8 cellular contexts compared by ENCODE assay signal in genomic region chr3:71512000-71512399, GRCh38.
DNase-seq lines count a peak whose midpoint lies in the region; ATAC-seq and TF ChIP-seq lines count a peak whose summit lies in the region.

No MANE protein-coding gene starts in this region.

- POLR2A ChIA-PET in naive thymus-derived CD8-positive, alpha-beta T cell (lab: Charles Lee): interaction anchor here (0.6 to 5.1 kb wide), 10 partner anchors 10 to 519 kb away, joined by 3 to 40 read pairs (median 3); partner anchors contain the start of gene FOXP1

- no peaks in the 10 kb centered on the region for H3K36me3 Mint-ChIP-seq in activated T-helper 17 cell treated with anti-CD3 and anti-CD28 coated beads, Interleukin-2, amount 50 U/mL, for 72 hours (ENCODE audit: low read depth)
- no peaks in the 10 kb centered on the region for H3K36me3 Mint-ChIP-seq in naive thymus-derived CD8-positive, alpha-beta T cell

- peaks cover 0 to 6% of the 10 kb centered on the region in 2 donors for H3K4me1 ChIP-seq in uterus

- H3K27me3 ChIP-seq in uterus: no peaks in the 10 kb centered on the region

- intact Hi-C loops in uterus (cut with DNase I; ENCODE audit: low total_unique reads): no loop called here

- TF ChIP-seq CTCF in uterus (IDR thresholded peaks at IDR 0.05): no peak

- H3K9me3 ChIP-seq in uterus: no peaks in the 10 kb centered on the region

- H3K27me3 Mint-ChIP-seq in activated T-helper 17 cell treated with anti-CD3 and anti-CD28 coated beads, Interleukin-2, amount 50 U/mL, for 72 hours: no peaks in the 10 kb centered on the region
- H3K27me3 Mint-ChIP-seq in naive thymus-derived CD8-positive, alpha-beta T cell: no peaks in the 10 kb centered on the region

- DNase-seq in naive thymus-derived CD8-positive, alpha-beta T cell: peak in 9 of 10 donors; percentile 30 to 76 (median 58)
- DNase-seq in superior temporal gyrus (ENCODE audit: extremely low spot score): no peak
- no peak for DNase-seq in uterus
- no peak for DNase-seq in NCI-H2107 (lab: John Stamatoyannopoulos, UW)

- no peak overlapping the region for H3K27ac ChIP-seq in uterus

- no peak overlapping the region for H3K4me3 ChIP-seq in uterus

- peak overlapping the region; percentile 25 for H3K4me3 Mint-ChIP-seq in activated T-helper 17 cell treated with anti-CD3 and anti-CD28 coated beads, Interleukin-2, amount 50 U/mL, for 72 hours
- H3K4me3 Mint-ChIP-seq in naive thymus-derived CD8-positive, alpha-beta T cell: peak overlapping the region in 7 of 10 donors; percentile 2 to 42 (median 16)

- H3K4me1 Mint-ChIP-seq in activated T-helper 17 cell treated with anti-CD3 and anti-CD28 coated beads, Interleukin-2, amount 50 U/mL, for 72 hours: peaks cover 8% of the 10 kb centered on the region
- H3K4me1 Mint-ChIP-seq in naive thymus-derived CD8-positive, alpha-beta T cell: peaks cover 14 to 28% (median 26%) of the 10 kb centered on the region in 4 donors

- TF ChIP-seq POLR2A in uterus (IDR thresholded peaks at IDR 0.05): no peak

- no peaks in the 10 kb centered on the region for H3K36me3 ChIP-seq in uterus

- ATAC-seq in GM18907 (IDR thresholded peaks at IDR 0.05; ENCODE audit: unreplicated experiment) (peak; percentile 83), HG03442 (IDR thresholded peaks at IDR 0.05; ENCODE audit: unreplicated experiment) (peak; percentile 64), GM21528 (IDR thresholded peaks at IDR 0.05; ENCODE audit: low FRiP score, unreplicated experiment) (no peak)
- ATAC-seq in activated T-helper 17 cell treated with anti-CD3 and anti-CD28 coated beads, Interleukin-2, amount 50 U/mL, for 72 hours (replicated peaks): peak; percentile 82
- ATAC-seq in naive thymus-derived CD8-positive, alpha-beta T cell: peak; percentile 98 to 100

- H3K27ac Mint-ChIP-seq in activated T-helper 17 cell treated with anti-CD3 and anti-CD28 coated beads, Interleukin-2, amount 50 U/mL, for 72 hours: peak overlapping the region; percentile 47
- H3K27ac Mint-ChIP-seq in naive thymus-derived CD8-positive, alpha-beta T cell: peak overlapping the region in 9 of 10 donors; percentile 75 to 93 (median 84)

- H3K9me3 Mint-ChIP-seq in activated T-helper 17 cell treated with anti-CD3 and anti-CD28 coated beads, Interleukin-2, amount 50 U/mL, for 72 hours: no peaks in the 10 kb centered on the region
- H3K9me3 Mint-ChIP-seq in naive thymus-derived CD8-positive, alpha-beta T cell: no peaks in the 10 kb centered on the region

Comparison
In these comparisons a context has a peak if more than half of its experiments do, and no peak if none do; other contexts are left out.
1. DNase-seq: peak in naive thymus-derived CD8-positive, alpha-beta T cell (9 of 10); none in superior temporal gyrus (single experiment), uterus (0 of 2) and NCI-H2107 (single experiment).